Comparison of ENCODE assay signal across 1 cellular context in the genomic region with DNA sequence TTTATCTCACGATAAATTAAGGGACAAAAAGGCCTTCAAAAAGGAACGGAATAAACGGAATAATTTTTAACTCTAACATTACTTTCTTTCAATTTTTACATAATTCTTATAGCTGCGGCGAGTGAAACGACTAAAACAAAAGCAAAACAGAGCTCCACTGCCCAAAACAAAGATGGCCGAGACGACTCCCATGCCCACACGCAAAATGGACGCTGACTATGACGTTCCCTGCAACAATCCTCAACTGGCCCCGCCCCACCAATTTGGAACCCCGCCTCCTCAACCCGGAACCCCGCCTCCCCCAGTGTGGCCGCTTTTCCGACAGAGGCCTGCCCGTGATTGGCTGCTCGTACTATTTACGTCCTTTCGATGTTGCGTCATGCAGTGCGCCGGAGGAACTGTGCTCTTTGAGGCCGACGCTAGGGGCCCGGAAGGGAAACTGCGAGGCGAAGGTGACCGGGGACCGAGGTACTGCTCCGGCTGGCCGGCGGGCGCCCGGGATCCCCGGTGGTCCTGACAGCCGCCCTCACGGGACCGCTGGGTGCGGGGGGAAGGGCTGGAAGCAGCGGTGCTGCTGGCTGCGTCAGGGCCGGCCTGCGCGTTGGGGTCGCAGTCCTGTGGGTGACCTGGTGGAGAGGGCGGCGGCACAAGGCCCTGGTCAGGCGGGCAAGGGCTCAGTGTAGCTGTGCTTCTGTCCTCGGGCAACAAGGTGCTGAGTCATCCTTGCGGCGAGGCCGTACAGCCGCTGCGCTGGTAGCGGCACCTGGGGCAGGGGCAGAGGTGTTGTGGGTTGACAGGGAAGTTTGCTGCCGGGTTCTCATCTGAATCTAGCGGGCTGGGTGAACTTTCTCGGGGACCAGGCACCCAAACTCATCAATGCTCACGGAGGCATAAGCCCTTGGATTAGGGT.
A peak's percentile ranks its signal among the peaks of the same experiment; 100 is the strongest.
TF ChIP-seq lines count a peak whose summit lies in the region.

A gene with protein sequence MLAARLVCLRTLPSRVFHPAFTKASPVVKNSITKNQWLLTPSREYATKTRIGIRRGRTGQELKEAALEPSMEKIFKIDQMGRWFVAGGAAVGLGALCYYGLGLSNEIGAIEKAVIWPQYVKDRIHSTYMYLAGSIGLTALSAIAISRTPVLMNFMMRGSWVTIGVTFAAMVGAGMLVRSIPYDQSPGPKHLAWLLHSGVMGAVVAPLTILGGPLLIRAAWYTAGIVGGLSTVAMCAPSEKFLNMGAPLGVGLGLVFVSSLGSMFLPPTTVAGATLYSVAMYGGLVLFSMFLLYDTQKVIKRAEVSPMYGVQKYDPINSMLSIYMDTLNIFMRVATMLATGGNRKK (plus strand): TSS at position 384 of the 910 bp plus-strand sequence. CDS start 1,992 bp downstream, outside the sequence.

TF ChIP-seq in WTC11, 78 proteins besides CTCF, POLR2A, EP300 and RAD21 (continued from another document and continues in another):
- TF ChIP-seq, protein P1, sequence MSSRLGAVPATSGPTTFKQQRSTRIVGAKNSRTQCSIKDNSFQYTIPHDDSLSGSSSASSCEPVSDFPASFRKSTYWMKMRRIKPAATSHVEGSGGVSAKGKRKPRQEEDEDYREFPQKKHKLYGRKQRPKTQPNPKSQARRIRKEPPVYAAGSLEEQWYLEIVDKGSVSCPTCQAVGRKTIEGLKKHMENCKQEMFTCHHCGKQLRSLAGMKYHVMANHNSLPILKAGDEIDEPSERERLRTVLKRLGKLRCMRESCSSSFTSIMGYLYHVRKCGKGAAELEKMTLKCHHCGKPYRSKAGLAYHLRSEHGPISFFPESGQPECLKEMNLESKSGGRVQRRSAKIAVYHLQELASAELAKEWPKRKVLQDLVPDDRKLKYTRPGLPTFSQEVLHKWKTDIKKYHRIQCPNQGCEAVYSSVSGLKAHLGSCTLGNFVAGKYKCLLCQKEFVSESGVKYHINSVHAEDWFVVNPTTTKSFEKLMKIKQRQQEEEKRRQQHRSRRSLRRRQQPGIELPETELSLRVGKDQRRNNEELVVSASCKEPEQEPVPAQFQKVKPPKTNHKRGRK (CRISPR knock-in tag; IDR thresholded peaks at IDR 0.05; ENCODE audit: borderline replicate concordance): no peak
- TF ChIP-seq GRHL2 (CRISPR knock-in tag; IDR thresholded peaks at IDR 0.05; ENCODE audit: insufficient replicate concordance, severe bottlenecking): no peak
- TF ChIP-seq, protein P2, sequence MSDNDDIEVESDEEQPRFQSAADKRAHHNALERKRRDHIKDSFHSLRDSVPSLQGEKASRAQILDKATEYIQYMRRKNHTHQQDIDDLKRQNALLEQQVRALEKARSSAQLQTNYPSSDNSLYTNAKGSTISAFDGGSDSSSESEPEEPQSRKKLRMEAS (CRISPR knock-in tag; IDR thresholded peaks at IDR 0.05): peak; percentile 72
- no peak for TF ChIP-seq ELF4 (CRISPR knock-in tag; IDR thresholded peaks at IDR 0.05; ENCODE audit: low read depth)
- TF ChIP-seq, protein P3, sequence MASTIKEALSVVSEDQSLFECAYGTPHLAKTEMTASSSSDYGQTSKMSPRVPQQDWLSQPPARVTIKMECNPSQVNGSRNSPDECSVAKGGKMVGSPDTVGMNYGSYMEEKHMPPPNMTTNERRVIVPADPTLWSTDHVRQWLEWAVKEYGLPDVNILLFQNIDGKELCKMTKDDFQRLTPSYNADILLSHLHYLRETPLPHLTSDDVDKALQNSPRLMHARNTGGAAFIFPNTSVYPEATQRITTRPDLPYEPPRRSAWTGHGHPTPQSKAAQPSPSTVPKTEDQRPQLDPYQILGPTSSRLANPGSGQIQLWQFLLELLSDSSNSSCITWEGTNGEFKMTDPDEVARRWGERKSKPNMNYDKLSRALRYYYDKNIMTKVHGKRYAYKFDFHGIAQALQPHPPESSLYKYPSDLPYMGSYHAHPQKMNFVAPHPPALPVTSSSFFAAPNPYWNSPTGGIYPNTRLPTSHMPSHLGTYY (CRISPR knock-in tag; IDR thresholded peaks at IDR 0.05): no peak
- TF ChIP-seq, protein P4, sequence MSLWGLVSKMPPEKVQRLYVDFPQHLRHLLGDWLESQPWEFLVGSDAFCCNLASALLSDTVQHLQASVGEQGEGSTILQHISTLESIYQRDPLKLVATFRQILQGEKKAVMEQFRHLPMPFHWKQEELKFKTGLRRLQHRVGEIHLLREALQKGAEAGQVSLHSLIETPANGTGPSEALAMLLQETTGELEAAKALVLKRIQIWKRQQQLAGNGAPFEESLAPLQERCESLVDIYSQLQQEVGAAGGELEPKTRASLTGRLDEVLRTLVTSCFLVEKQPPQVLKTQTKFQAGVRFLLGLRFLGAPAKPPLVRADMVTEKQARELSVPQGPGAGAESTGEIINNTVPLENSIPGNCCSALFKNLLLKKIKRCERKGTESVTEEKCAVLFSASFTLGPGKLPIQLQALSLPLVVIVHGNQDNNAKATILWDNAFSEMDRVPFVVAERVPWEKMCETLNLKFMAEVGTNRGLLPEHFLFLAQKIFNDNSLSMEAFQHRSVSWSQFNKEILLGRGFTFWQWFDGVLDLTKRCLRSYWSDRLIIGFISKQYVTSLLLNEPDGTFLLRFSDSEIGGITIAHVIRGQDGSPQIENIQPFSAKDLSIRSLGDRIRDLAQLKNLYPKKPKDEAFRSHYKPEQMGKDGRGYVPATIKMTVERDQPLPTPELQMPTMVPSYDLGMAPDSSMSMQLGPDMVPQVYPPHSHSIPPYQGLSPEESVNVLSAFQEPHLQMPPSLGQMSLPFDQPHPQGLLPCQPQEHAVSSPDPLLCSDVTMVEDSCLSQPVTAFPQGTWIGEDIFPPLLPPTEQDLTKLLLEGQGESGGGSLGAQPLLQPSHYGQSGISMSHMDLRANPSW (CRISPR knock-in tag; conservative IDR thresholded peaks at IDR 0.05; ENCODE audit: low read depth): no peak
- TF ChIP-seq ZNF423 (CRISPR knock-in tag; IDR thresholded peaks at IDR 0.05): no peak
- TF ChIP-seq EMX1 (CRISPR knock-in tag; IDR thresholded peaks at IDR 0.05): no peak
- TF ChIP-seq ZNF138 (CRISPR knock-in tag; conservative IDR thresholded peaks at IDR 0.05): no peak
- TF ChIP-seq JUN (CRISPR knock-in tag; IDR thresholded peaks at IDR 0.05): peak; percentile 22; the same call in 1 of the 2 replicates
- TF ChIP-seq SP1 (CRISPR knock-in tag; conservative IDR thresholded peaks at IDR 0.05): peak; percentile 87
- no peak for TF ChIP-seq JAZF1 (CRISPR knock-in tag; IDR thresholded peaks at IDR 0.05)
- TF ChIP-seq ZNF121 (CRISPR knock-in tag; IDR thresholded peaks at IDR 0.05): no peak
- TF ChIP-seq, protein P5, sequence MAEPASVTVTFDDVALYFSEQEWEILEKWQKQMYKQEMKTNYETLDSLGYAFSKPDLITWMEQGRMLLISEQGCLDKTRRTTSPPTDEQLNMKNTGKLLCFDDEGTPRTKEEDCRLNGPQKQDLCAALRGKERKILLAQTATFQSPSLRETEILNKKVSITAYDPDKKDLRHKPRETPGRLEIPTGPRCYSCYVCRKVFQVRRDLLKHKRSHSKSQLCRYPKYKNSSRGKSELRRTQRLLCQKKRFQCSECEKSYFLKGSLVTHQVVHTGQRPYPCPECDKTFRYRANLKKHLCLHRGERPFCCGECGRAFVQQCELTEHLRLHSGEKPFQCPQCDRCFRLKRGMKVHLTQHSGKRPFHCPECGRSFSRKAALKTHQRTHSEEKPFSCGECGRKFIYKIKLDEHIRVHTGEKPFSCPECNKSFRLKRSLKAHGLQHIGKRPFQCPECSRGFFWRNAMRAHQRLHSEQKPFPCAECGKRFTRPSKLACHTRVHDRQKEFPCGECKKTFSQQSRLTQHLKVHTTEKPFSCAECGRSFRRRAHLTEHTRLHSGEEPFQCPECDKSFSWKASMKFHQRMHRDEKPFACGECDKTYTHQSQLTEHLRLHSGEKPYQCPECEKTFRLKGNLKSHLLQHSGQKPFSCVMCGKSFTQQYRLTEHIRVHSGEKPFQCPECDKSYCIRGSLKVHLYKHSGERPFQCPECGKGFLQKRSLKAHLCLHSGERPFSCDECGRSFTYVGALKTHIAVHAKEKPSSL (CRISPR knock-in tag; conservative IDR thresholded peaks at IDR 0.05): no peak
- no peak for TF ChIP-seq SMAD4 (CRISPR knock-in tag; IDR thresholded peaks at IDR 0.05)
- TF ChIP-seq CBFB (CRISPR knock-in tag; IDR thresholded peaks at IDR 0.05; ENCODE audit: low read depth): no peak
- no peak for TF ChIP-seq ZNF263 (CRISPR knock-in tag; IDR thresholded peaks at IDR 0.05; ENCODE audit: low read depth)
- TF ChIP-seq, protein P6, sequence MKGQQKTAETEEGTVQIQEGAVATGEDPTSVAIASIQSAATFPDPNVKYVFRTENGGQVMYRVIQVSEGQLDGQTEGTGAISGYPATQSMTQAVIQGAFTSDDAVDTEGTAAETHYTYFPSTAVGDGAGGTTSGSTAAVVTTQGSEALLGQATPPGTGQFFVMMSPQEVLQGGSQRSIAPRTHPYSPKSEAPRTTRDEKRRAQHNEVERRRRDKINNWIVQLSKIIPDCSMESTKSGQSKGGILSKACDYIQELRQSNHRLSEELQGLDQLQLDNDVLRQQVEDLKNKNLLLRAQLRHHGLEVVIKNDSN (CRISPR knock-in tag; IDR thresholded peaks at IDR 0.05): no peak; the same call in 1 of the 2 replicates
- TF ChIP-seq NFE2L1 (CRISPR knock-in tag; IDR thresholded peaks at IDR 0.05): peak; percentile 83
- TF ChIP-seq, protein P7, sequence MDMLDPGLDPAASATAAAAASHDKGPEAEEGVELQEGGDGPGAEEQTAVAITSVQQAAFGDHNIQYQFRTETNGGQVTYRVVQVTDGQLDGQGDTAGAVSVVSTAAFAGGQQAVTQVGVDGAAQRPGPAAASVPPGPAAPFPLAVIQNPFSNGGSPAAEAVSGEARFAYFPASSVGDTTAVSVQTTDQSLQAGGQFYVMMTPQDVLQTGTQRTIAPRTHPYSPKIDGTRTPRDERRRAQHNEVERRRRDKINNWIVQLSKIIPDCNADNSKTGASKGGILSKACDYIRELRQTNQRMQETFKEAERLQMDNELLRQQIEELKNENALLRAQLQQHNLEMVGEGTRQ (CRISPR knock-in tag; IDR thresholded peaks at IDR 0.05): no peak
- no peak for TF ChIP-seq OVOL2 (CRISPR knock-in tag; IDR thresholded peaks at IDR 0.05; ENCODE audit: borderline replicate concordance)
- no peak for TF ChIP-seq CREB1 (CRISPR knock-in tag; IDR thresholded peaks at IDR 0.05)
- peak; percentile 98 for TF ChIP-seq CREM (CRISPR knock-in tag; IDR thresholded peaks at IDR 0.05)
- TF ChIP-seq, protein P8, sequence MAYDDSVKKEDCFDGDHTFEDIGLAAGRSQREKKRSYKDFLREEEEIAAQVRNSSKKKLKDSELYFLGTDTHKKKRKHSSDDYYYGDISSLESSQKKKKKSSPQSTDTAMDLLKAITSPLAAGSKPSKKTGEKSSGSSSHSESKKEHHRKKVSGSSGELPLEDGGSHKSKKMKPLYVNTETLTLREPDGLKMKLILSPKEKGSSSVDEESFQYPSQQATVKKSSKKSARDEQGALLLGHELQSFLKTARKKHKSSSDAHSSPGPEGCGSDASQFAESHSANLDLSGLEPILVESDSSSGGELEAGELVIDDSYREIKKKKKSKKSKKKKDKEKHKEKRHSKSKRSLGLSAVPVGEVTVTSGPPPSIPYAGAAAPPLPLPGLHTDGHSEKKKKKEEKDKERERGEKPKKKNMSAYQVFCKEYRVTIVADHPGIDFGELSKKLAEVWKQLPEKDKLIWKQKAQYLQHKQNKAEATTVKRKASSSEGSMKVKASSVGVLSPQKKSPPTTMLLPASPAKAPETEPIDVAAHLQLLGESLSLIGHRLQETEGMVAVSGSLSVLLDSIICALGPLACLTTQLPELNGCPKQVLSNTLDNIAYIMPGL (CRISPR knock-in tag; IDR thresholded peaks at IDR 0.05): peak; percentile 80
- no peak for TF ChIP-seq TP53 (CRISPR knock-in tag; IDR thresholded peaks at IDR 0.05)
- TF ChIP-seq ETV6 (CRISPR knock-in tag; IDR thresholded peaks at IDR 0.05): peak; percentile 74; the same call in 1 of the 2 replicates
- no peak for TF ChIP-seq TCF7 (CRISPR knock-in tag; IDR thresholded peaks at IDR 0.05; ENCODE audit: low read depth)
- TF ChIP-seq, protein P9, sequence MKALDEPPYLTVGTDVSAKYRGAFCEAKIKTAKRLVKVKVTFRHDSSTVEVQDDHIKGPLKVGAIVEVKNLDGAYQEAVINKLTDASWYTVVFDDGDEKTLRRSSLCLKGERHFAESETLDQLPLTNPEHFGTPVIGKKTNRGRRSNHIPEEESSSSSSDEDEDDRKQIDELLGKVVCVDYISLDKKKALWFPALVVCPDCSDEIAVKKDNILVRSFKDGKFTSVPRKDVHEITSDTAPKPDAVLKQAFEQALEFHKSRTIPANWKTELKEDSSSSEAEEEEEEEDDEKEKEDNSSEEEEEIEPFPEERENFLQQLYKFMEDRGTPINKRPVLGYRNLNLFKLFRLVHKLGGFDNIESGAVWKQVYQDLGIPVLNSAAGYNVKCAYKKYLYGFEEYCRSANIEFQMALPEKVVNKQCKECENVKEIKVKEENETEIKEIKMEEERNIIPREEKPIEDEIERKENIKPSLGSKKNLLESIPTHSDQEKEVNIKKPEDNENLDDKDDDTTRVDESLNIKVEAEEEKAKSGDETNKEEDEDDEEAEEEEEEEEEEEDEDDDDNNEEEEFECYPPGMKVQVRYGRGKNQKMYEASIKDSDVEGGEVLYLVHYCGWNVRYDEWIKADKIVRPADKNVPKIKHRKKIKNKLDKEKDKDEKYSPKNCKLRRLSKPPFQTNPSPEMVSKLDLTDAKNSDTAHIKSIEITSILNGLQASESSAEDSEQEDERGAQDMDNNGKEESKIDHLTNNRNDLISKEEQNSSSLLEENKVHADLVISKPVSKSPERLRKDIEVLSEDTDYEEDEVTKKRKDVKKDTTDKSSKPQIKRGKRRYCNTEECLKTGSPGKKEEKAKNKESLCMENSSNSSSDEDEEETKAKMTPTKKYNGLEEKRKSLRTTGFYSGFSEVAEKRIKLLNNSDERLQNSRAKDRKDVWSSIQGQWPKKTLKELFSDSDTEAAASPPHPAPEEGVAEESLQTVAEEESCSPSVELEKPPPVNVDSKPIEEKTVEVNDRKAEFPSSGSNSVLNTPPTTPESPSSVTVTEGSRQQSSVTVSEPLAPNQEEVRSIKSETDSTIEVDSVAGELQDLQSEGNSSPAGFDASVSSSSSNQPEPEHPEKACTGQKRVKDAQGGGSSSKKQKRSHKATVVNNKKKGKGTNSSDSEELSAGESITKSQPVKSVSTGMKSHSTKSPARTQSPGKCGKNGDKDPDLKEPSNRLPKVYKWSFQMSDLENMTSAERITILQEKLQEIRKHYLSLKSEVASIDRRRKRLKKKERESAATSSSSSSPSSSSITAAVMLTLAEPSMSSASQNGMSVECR (CRISPR knock-in tag; IDR thresholded peaks at IDR 0.05; ENCODE audit: borderline replicate concordance): peak; percentile 94; the same call in 1 of the 2 replicates
- TF ChIP-seq NR1H2 (CRISPR knock-in tag; IDR thresholded peaks at IDR 0.05): no peak
- TF ChIP-seq, protein P10, sequence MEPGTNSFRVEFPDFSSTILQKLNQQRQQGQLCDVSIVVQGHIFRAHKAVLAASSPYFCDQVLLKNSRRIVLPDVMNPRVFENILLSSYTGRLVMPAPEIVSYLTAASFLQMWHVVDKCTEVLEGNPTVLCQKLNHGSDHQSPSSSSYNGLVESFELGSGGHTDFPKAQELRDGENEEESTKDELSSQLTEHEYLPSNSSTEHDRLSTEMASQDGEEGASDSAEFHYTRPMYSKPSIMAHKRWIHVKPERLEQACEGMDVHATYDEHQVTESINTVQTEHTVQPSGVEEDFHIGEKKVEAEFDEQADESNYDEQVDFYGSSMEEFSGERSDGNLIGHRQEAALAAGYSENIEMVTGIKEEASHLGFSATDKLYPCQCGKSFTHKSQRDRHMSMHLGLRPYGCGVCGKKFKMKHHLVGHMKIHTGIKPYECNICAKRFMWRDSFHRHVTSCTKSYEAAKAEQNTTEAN (CRISPR knock-in tag; IDR thresholded peaks at IDR 0.05): no peak
- 0 out of 2 replicates have a peak, but pooled peaks have one; percentile 64 for TF ChIP-seq TEAD1 (CRISPR knock-in tag; IDR thresholded peaks at IDR 0.05)
- no peak for TF ChIP-seq RORB (CRISPR knock-in tag; IDR thresholded peaks at IDR 0.05)
- peak; percentile 98 for TF ChIP-seq GABPB1 (CRISPR knock-in tag; IDR thresholded peaks at IDR 0.05)
